Comparison of ENCODE assay signal across 1 cellular context in the genomic region with DNA sequence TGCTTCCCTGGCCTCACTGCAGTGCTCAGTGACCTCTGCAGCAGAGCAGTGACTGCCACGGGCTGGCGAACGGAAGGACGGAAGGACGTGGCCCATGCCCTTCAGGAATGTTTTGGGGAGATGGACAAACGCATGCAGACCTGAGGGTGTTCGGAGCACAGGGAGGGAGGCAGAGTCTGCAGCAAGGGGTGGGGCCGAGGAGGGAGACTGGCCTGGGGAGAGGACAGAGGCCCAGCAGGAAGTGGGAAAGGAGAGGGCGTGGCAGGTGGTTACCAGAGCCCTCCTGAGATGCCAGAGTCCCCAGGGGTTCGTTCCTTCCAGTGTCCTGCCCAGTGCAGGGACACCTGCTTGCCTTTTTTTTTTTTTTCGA.
TF ChIP-seq lines count a peak whose summit lies in the region.

No MANE protein-coding gene starts in this region.

TF ChIP-seq in HEK293, 187 proteins besides CTCF, POLR2A, EP300 and RAD21 (continued from another document):
- TF ChIP-seq TSHZ1 (tag by site-specific recombination; IDR thresholded peaks at IDR 0.05; ENCODE audit: borderline replicate concordance): no peak
- TF ChIP-seq ZIC2 (tag by site-specific recombination; IDR thresholded peaks at IDR 0.05): peak; percentile 29; the same call in 1 of the 2 replicates
- no peak for TF ChIP-seq ZBTB6 (tag by site-specific recombination; IDR thresholded peaks at IDR 0.05)
- 0 out of 2 replicates have a peak, but pooled peaks have one; percentile 8 for TF ChIP-seq ZSCAN16 (tag by site-specific recombination; IDR thresholded peaks at IDR 0.05)
- TF ChIP-seq ZEB2 (tag by site-specific recombination; IDR thresholded peaks at IDR 0.05): no peak
- TF ChIP-seq, protein P1, sequence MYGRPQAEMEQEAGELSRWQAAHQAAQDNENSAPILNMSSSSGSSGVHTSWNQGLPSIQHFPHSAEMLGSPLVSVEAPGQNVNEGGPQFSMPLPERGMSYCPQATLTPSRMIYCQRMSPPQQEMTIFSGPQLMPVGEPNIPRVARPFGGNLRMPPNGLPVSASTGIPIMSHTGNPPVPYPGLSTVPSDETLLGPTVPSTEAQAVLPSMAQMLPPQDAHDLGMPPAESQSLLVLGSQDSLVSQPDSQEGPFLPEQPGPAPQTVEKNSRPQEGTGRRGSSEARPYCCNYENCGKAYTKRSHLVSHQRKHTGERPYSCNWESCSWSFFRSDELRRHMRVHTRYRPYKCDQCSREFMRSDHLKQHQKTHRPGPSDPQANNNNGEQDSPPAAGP (tag by site-specific recombination; IDR thresholded peaks at IDR 0.05): 0 out of 2 replicates have a peak, but pooled peaks have one; percentile 33
- TF ChIP-seq ZNF544 (tag by site-specific recombination; IDR thresholded peaks at IDR 0.05): no peak
- TF ChIP-seq SP2 (tag by site-specific recombination; IDR thresholded peaks at IDR 0.05): peak; percentile 22; the same call in 1 of the 2 replicates
- no peak for TF ChIP-seq ZNF596 (tag by site-specific recombination; IDR thresholded peaks at IDR 0.05)
- TF ChIP-seq ZFP69B (tag by site-specific recombination; IDR thresholded peaks at IDR 0.05): no peak
TF ChIP-seq in HEK293: peak in this region for 9.
